Comparison of ENCODE assay signal across 1 cellular context in the genomic region with DNA sequence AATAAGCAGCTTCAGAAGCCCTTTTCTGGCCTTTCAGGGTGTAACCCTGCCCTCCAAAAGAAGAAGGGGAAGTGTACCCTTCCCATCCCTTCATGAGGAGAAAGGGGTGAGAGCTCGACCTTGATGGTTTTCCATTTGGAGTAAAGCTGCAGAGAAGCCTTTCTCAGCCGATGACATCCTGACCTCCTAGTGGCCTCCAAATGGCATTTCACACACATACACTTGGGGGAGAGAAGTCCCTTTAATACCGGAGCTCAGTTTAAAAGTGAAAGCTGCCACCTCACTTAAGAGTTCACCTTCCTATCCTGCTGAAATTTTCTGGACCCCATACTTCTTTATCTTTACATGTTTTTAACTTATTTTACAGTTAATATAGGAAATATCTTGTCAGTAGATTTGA.
TF ChIP-seq lines count a peak whose summit lies in the region.

No MANE protein-coding gene starts in this region.

TF ChIP-seq in GM12878, 131 proteins besides CTCF, POLR2A, EP300 and RAD21:
- TF ChIP-seq SMAD1 (IDR thresholded peaks at IDR 0.05; ENCODE audit: low read depth, partially characterized antibody), result no peak
- 0 out of 2 replicates have a peak, but pooled peaks have one; percentile 17 for TF ChIP-seq NR2F1 (conservative IDR thresholded peaks at IDR 0.05)
- no peak for TF ChIP-seq SRF (IDR thresholded peaks at IDR 0.05; ENCODE audit: low read depth in 2 of 2, low read length in 2 of 2)
